In the genomic region with DNA sequence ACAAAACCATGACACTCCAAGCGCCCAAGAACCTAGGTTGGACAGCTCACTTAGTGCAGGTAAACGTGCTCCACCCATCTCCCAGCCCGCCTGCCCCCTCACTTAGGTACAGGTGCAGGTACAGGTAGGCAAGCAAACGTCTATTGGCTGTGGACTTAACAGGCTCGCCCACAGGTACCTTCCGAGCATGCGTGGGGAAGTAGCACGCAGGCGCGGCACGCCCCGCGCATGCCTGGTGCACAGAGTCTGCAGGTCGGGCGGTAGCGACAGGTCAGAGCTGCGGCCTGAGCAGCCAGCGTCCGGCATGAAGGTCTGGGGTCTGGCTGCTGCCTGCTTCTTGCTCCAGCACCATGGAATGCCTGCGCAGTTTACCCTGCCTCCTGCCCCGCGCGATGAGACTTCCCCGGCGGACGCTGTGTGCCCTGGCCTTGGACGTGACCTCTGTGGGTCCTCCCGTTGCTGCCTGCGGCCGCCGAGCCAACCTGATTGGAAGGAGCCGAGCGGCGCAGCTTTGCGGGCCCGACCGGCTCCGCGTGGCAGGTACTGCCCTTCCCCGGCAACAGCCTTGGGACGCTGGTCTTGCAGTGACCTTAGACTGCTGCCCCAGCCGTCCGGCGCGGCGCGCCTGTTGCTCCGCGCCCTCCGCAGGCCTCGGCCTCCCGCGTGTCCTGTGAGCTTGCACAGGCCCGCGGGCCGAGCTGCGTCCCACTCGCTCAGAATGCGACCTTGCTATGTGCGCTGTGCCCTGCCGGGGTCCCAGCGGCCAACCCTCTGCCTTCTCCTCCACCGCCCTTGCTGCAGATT, we compare ENCODE assay signal across 1 cellular context.
A peak's percentile ranks its signal among the peaks of the same experiment; 100 is the strongest.
TF ChIP-seq lines count a peak whose summit lies in the region.

A gene with protein sequence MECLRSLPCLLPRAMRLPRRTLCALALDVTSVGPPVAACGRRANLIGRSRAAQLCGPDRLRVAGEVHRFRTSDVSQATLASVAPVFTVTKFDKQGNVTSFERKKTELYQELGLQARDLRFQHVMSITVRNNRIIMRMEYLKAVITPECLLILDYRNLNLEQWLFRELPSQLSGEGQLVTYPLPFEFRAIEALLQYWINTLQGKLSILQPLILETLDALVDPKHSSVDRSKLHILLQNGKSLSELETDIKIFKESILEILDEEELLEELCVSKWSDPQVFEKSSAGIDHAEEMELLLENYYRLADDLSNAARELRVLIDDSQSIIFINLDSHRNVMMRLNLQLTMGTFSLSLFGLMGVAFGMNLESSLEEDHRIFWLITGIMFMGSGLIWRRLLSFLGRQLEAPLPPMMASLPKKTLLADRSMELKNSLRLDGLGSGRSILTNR (plus strand): TSS at position 240 of the 804 bp plus-strand sequence. CDS start 111 bp downstream, at position 351.

TF ChIP-seq in K562, 482 proteins besides CTCF, POLR2A, EP300 and RAD21 (continues in another document):
- TF ChIP-seq, protein P1, sequence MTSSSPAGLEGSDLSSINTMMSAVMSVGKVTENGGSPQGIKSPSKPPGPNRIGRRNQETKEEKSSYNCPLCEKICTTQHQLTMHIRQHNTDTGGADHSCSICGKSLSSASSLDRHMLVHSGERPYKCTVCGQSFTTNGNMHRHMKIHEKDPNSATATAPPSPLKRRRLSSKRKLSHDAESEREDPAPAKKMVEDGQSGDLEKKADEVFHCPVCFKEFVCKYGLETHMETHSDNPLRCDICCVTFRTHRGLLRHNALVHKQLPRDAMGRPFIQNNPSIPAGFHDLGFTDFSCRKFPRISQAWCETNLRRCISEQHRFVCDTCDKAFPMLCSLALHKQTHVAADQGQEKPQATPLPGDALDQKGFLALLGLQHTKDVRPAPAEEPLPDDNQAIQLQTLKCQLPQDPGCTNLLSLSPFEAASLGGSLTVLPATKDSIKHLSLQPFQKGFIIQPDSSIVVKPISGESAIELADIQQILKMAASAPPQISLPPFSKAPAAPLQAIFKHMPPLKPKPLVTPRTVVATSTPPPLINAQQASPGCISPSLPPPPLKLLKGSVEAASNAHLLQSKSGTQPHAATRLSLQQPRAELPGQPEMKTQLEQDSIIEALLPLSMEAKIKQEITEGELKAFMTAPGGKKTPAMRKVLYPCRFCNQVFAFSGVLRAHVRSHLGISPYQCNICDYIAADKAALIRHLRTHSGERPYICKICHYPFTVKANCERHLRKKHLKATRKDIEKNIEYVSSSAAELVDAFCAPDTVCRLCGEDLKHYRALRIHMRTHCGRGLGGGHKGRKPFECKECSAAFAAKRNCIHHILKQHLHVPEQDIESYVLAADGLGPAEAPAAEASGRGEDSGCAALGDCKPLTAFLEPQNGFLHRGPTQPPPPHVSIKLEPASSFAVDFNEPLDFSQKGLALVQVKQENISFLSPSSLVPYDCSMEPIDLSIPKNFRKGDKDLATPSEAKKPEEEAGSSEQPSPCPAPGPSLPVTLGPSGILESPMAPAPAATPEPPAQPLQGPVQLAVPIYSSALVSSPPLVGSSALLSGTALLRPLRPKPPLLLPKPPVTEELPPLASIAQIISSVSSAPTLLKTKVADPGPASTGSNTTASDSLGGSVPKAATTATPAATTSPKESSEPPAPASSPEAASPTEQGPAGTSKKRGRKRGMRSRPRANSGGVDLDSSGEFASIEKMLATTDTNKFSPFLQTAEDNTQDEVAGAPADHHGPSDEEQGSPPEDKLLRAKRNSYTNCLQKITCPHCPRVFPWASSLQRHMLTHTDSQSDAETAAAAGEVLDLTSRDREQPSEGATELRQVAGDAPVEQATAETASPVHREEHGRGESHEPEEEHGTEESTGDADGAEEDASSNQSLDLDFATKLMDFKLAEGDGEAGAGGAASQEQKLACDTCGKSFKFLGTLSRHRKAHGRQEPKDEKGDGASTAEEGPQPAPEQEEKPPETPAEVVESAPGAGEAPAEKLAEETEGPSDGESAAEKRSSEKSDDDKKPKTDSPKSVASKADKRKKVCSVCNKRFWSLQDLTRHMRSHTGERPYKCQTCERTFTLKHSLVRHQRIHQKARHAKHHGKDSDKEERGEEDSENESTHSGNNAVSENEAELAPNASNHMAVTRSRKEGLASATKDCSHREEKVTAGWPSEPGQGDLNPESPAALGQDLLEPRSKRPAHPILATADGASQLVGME (CRISPR knock-in tag; IDR thresholded peaks at IDR 0.05): peak; percentile 54
- TF ChIP-seq, protein P2, sequence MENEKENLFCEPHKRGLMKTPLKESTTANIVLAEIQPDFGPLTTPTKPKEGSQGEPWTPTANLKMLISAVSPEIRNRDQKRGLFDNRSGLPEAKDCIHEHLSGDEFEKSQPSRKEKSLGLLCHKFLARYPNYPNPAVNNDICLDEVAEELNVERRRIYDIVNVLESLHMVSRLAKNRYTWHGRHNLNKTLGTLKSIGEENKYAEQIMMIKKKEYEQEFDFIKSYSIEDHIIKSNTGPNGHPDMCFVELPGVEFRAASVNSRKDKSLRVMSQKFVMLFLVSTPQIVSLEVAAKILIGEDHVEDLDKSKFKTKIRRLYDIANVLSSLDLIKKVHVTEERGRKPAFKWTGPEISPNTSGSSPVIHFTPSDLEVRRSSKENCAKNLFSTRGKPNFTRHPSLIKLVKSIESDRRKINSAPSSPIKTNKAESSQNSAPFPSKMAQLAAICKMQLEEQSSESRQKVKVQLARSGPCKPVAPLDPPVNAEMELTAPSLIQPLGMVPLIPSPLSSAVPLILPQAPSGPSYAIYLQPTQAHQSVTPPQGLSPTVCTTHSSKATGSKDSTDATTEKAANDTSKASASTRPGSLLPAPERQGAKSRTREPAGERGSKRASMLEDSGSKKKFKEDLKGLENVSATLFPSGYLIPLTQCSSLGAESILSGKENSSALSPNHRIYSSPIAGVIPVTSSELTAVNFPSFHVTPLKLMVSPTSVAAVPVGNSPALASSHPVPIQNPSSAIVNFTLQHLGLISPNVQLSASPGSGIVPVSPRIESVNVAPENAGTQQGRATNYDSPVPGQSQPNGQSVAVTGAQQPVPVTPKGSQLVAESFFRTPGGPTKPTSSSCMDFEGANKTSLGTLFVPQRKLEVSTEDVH (IDR thresholded peaks at IDR 0.05; ENCODE audit: low read depth, partially characterized antibody): no peak
- TF ChIP-seq MCM2 (IDR thresholded peaks at IDR 0.05; ENCODE audit: low read depth): no peak
- TF ChIP-seq SRF (CRISPR knock-in tag; IDR thresholded peaks at IDR 0.05): peak in 1 of 2 experiments; percentile 24; a peak in 1 of 4 replicates
- no peak for TF ChIP-seq EZH2 (IDR thresholded peaks at IDR 0.05; ENCODE audit: borderline replicate concordance, low read depth, low read length)
- no peak for TF ChIP-seq NCOA2 (IDR thresholded peaks at IDR 0.05; ENCODE audit: partially characterized antibody in 2 of 2)
- peak; percentile 32; the same call in 1 of the 2 replicates for TF ChIP-seq EHMT2 (IDR thresholded peaks at IDR 0.05)
- no peak for TF ChIP-seq TCFL5 (CRISPR knock-in tag; conservative IDR thresholded peaks at IDR 0.05)
- TF ChIP-seq, protein P3, sequence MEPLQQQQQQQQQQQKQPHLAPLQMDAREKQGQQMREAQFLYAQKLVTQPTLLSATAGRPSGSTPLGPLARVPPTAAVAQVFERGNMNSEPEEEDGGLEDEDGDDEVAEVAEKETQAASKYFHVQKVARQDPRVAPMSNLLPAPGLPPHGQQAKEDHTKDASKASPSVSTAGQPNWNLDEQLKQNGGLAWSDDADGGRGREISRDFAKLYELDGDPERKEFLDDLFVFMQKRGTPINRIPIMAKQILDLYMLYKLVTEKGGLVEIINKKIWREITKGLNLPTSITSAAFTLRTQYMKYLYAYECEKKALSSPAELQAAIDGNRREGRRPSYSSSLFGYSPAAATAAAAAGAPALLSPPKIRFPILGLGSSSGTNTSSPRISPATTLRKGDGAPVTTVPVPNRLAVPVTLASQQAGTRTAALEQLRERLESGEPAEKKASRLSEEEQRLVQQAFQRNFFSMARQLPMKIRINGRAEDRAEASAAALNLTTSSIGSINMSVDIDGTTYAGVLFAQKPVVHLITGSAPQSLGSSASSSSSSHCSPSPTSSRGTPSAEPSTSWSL (CRISPR knock-in tag; IDR thresholded peaks at IDR 0.05; ENCODE audit: borderline replicate concordance): no peak
- TF ChIP-seq MEIS2 (IDR thresholded peaks at IDR 0.05; ENCODE audit: partially characterized antibody): peak; percentile 95
- no peak for TF ChIP-seq TGIF2 (CRISPR knock-in tag; IDR thresholded peaks at IDR 0.05)
- TF ChIP-seq FOXA1 (IDR thresholded peaks at IDR 0.05; ENCODE audit: borderline replicate concordance): no peak
- no peak for TF ChIP-seq ATF1 (CRISPR knock-in tag; IDR thresholded peaks at IDR 0.05)
- TF ChIP-seq ATF1 (tag; IDR thresholded peaks at IDR 0.05): peak; percentile 43; the same call in 1 of the 2 replicates
- TF ChIP-seq BHLHE40 (IDR thresholded peaks at IDR 0.05; ENCODE audit: low read length): peak; percentile 49; the same call in 1 of the 2 replicates
- TF ChIP-seq, protein P4, sequence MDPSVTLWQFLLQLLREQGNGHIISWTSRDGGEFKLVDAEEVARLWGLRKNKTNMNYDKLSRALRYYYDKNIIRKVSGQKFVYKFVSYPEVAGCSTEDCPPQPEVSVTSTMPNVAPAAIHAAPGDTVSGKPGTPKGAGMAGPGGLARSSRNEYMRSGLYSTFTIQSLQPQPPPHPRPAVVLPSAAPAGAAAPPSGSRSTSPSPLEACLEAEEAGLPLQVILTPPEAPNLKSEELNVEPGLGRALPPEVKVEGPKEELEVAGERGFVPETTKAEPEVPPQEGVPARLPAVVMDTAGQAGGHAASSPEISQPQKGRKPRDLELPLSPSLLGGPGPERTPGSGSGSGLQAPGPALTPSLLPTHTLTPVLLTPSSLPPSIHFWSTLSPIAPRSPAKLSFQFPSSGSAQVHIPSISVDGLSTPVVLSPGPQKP (CRISPR knock-in tag; IDR thresholded peaks at IDR 0.05): no peak
- no peak for TF ChIP-seq THRAP3 (IDR thresholded peaks at IDR 0.05; ENCODE audit: borderline replicate concordance)
- TF ChIP-seq, protein P5, sequence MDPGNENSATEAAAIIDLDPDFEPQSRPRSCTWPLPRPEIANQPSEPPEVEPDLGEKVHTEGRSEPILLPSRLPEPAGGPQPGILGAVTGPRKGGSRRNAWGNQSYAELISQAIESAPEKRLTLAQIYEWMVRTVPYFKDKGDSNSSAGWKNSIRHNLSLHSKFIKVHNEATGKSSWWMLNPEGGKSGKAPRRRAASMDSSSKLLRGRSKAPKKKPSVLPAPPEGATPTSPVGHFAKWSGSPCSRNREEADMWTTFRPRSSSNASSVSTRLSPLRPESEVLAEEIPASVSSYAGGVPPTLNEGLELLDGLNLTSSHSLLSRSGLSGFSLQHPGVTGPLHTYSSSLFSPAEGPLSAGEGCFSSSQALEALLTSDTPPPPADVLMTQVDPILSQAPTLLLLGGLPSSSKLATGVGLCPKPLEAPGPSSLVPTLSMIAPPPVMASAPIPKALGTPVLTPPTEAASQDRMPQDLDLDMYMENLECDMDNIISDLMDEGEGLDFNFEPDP (CRISPR knock-in tag; IDR thresholded peaks at IDR 0.05): no peak
- TF ChIP-seq, protein P6, sequence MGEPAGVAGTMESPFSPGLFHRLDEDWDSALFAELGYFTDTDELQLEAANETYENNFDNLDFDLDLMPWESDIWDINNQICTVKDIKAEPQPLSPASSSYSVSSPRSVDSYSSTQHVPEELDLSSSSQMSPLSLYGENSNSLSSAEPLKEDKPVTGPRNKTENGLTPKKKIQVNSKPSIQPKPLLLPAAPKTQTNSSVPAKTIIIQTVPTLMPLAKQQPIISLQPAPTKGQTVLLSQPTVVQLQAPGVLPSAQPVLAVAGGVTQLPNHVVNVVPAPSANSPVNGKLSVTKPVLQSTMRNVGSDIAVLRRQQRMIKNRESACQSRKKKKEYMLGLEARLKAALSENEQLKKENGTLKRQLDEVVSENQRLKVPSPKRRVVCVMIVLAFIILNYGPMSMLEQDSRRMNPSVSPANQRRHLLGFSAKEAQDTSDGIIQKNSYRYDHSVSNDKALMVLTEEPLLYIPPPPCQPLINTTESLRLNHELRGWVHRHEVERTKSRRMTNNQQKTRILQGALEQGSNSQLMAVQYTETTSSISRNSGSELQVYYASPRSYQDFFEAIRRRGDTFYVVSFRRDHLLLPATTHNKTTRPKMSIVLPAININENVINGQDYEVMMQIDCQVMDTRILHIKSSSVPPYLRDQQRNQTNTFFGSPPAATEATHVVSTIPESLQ (CRISPR knock-in tag; IDR thresholded peaks at IDR 0.05): 0 out of 2 replicates have a peak, but pooled peaks have one; percentile 71
- TF ChIP-seq CHD4 (IDR thresholded peaks at IDR 0.05; ENCODE audit: insufficient read depth, insufficient replicate concordance, low read depth, low read length, poor library complexity, severe bottlenecking): no peak
- no peak for TF ChIP-seq MED1 (CRISPR knock-in tag; IDR thresholded peaks at IDR 0.05; ENCODE audit: borderline replicate concordance)
- no peak for TF ChIP-seq SMAD2 (IDR thresholded peaks at IDR 0.05; ENCODE audit: low read depth, low read length)
- TF ChIP-seq POLR2H (tag; IDR thresholded peaks at IDR 0.05; ENCODE audit: low read depth): peak; percentile 25; the same call in 1 of the 2 replicates
- TF ChIP-seq, protein P7, sequence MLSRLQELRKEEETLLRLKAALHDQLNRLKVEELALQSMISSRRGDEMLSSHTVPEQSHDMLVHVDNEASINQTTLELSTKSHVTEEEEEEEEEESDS (CRISPR knock-in tag; IDR thresholded peaks at IDR 0.05): no peak
- TF ChIP-seq SP1 (CRISPR knock-in tag; IDR thresholded peaks at IDR 0.05): peak; percentile 48; the same call in 1 of the 2 replicates
- TF ChIP-seq RUNX1 (IDR thresholded peaks at IDR 0.05; ENCODE audit: low read depth): no peak
- no peak for TF ChIP-seq ZNF175 (CRISPR knock-in tag; IDR thresholded peaks at IDR 0.05; ENCODE audit: low read depth)
- TF ChIP-seq HNRNPLL (IDR thresholded peaks at IDR 0.05; ENCODE audit: low read depth, low read length, poor library complexity, severe bottlenecking): peak; percentile 61
- no peak for TF ChIP-seq ZNF143 (CRISPR knock-in tag; IDR thresholded peaks at IDR 0.05)
- TF ChIP-seq, protein P8, sequence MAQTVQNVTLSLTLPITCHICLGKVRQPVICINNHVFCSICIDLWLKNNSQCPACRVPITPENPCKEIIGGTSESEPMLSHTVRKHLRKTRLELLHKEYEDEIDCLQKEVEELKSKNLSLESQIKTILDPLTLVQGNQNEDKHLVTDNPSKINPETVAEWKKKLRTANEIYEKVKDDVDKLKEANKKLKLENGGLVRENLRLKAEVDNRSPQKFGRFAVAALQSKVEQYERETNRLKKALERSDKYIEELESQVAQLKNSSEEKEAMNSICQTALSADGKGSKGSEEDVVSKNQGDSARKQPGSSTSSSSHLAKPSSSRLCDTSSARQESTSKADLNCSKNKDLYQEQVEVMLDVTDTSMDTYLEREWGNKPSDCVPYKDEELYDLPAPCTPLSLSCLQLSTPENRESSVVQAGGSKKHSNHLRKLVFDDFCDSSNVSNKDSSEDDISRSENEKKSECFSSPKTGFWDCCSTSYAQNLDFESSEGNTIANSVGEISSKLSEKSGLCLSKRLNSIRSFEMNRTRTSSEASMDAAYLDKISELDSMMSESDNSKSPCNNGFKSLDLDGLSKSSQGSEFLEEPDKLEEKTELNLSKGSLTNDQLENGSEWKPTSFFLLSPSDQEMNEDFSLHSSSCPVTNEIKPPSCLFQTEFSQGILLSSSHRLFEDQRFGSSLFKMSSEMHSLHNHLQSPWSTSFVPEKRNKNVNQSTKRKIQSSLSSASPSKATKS (CRISPR knock-in tag; IDR thresholded peaks at IDR 0.05): no peak
- TF ChIP-seq SMC3 (conservative IDR thresholded peaks at IDR 0.05; ENCODE audit: insufficient read depth, low read depth, low read length): no peak
- TF ChIP-seq LCOR (CRISPR knock-in tag; IDR thresholded peaks at IDR 0.05): no peak
- TF ChIP-seq MYNN (IDR thresholded peaks at IDR 0.05): no peak
- no peak for TF ChIP-seq MYNN (CRISPR knock-in tag; IDR thresholded peaks at IDR 0.05)
- TF ChIP-seq CBFA2T3 (IDR thresholded peaks at IDR 0.05): no peak
- TF ChIP-seq RB1 (IDR thresholded peaks at IDR 0.05; ENCODE audit: low read depth): peak; percentile 52
- no peak for TF ChIP-seq SLC30A9 (CRISPR knock-in tag; IDR thresholded peaks at IDR 0.05)
- no peak for TF ChIP-seq TAL1 (IDR thresholded peaks at IDR 0.05)
- TF ChIP-seq BRCA1 (IDR thresholded peaks at IDR 0.05): no peak
- TF ChIP-seq BRCA1 (CRISPR knock-in tag; IDR thresholded peaks at IDR 0.05): no peak
